ENCODE assay signal across 1 cellular context in the genomic region with DNA sequence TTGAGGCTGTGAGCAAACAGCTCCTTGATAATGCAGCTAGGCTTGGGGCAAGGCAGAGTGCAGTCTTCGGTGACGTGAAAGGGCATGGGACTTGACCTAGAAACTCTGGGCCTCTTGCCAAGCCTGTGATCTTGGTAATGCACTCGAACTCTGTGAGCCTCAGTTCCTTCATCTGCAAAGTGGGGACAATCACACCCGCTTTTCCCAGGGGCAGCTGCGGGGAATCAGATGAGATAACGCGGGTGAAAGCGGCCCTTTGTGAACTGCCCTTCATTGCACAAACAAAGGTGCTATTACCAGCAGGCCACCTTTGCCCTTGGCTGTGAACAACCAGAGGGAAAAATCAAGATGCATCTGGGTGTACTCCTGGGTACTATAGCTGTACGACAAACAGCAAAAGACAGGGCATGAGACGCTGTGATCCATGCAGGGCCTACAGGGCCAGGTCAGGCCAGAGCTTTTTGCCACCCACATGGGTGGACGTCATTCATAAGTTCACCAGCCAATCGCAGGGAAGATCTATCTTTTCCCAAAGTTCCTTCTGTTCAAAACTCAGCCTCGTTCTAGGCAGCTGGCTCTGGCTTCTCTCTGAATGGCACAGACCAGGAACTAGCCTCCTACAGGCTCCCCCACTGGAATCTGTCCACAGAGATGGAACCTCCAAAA.
A peak's percentile ranks its signal among the peaks of the same experiment; 100 is the strongest.
TF ChIP-seq lines count a peak whose summit lies in the region.

No MANE protein-coding gene starts in this region.

TF ChIP-seq in HepG2, 621 proteins besides CTCF, POLR2A, EP300 and RAD21 (continued from another document and continues in another):
- TF ChIP-seq, protein P1, sequence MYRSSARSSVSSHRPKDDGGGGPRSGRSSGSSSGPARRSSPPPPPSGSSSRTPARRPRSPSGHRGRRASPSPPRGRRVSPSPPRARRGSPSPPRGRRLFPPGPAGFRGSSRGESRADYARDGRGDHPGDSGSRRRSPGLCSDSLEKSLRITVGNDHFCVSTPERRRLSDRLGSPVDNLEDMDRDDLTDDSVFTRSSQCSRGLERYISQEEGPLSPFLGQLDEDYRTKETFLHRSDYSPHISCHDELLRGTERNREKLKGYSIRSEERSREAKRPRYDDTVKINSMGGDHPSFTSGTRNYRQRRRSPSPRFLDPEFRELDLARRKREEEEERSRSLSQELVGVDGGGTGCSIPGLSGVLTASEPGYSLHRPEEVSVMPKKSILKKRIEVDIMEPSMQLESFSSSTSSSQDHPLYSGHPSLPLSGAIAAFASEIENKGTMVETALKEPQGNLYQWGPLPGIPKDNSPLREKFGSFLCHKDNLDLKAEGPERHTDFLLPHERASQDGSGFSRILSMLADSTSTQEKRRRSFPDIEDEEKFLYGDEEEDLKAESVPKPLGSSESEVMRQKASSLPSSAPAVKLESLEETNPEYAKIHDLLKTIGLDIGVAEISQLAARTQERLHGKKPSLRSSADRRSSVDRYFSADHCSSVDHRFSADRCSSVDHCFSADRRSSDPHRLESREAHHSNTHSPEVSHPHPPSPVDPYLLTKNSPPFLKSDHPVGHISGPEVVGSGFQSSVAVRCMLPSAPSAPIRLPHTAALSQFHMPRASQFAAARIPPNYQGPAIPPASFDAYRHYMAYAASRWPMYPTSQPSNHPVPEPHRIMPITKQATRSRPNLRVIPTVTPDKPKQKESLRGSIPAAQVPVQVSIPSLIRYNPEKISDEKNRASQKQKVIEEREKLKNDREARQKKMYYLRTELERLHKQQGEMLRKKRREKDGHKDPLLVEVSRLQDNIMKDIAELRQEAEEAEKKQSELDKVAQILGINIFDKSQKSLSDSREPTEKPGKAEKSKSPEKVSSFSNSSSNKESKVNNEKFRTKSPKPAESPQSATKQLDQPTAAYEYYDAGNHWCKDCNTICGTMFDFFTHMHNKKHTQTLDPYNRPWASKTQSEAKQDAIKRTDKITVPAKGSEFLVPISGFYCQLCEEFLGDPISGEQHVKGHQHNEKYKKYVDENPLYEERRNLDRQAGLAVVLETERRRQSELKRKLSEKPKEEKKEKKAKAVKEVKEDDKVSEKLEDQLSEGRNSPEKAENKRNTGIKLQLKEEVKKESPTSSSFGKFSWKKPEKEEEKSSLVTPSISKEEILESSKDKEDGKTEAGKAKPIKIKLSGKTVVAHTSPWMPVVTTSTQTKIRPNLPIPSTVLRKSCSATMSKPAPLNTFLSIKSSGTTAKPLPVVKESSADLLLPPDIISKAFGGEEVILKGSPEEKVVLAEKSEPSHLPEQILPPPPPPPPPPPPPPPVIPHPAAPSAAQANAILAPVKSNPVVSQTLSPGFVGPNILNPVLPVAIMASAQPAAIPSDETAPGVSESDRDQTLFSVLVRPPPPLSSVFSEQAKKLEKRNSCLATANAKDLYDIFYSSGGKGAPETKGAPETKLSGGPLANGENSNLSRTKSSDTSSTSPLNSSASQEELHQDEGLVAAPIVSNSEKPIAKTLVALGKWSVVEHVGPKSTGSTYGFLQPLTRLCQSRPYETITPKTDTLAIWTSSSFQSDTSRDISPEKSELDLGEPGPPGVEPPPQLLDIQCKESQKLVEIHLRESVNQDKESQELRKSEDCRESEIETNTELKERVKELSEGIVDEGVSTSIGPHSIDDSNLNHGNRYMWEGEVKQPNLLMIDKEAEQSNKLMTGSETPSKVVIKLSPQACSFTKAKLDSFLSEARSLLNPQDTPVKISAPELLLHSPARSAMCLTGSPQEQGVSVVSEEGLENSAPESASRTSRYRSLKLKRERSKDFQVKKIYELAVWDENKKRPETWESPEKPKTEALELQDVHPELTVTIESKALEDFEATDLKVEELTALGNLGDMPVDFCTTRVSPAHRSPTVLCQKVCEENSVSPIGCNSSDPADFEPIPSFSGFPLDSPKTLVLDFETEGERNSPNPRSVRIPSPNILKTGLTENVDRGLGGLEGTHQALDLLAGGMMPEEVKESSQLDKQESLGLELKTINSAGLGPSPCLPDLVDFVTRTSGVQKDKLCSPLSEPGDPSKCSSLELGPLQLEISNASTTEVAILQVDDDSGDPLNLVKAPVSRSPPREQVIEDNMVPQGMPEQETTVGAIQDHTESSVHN (CRISPR knock-in tag; IDR thresholded peaks at IDR 0.05): no peak
- TF ChIP-seq BRD4 (CRISPR knock-in tag; IDR thresholded peaks at IDR 0.05): no peak
- TF ChIP-seq ZNF746 (CRISPR knock-in tag; IDR thresholded peaks at IDR 0.05): no peak
- no peak for TF ChIP-seq RORA (CRISPR knock-in tag; IDR thresholded peaks at IDR 0.05)
- TF ChIP-seq, protein P2, sequence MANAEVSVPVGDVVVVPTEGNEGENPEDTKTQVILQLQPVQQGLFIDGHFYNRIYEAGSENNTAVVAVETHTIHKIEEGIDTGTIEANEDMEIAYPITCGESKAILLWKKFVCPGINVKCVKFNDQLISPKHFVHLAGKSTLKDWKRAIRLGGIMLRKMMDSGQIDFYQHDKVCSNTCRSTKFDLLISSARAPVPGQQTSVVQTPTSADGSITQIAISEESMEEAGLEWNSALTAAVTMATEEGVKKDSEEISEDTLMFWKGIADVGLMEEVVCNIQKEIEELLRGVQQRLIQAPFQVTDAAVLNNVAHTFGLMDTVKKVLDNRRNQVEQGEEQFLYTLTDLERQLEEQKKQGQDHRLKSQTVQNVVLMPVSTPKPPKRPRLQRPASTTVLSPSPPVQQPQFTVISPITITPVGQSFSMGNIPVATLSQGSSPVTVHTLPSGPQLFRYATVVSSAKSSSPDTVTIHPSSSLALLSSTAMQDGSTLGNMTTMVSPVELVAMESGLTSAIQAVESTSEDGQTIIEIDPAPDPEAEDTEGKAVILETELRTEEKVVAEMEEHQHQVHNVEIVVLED (CRISPR knock-in tag; IDR thresholded peaks at IDR 0.05; ENCODE audit: borderline replicate concordance): no peak
- TF ChIP-seq, protein P3, sequence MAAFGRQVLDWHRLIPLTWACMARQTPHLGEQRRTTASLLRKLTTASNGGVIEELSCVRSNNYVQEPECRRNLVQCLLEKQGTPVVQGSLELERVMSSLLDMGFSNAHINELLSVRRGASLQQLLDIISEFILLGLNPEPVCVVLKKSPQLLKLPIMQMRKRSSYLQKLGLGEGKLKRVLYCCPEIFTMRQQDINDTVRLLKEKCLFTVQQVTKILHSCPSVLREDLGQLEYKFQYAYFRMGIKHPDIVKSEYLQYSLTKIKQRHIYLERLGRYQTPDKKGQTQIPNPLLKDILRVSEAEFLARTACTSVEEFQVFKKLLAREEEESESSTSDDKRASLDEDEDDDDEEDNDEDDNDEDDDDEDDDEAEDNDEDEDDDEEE (CRISPR knock-in tag; IDR thresholded peaks at IDR 0.05): no peak
- TF ChIP-seq ISL2 (CRISPR knock-in tag; IDR thresholded peaks at IDR 0.05): no peak
- TF ChIP-seq KAT8 (CRISPR knock-in tag; IDR thresholded peaks at IDR 0.05): no peak
- TF ChIP-seq, protein P4, sequence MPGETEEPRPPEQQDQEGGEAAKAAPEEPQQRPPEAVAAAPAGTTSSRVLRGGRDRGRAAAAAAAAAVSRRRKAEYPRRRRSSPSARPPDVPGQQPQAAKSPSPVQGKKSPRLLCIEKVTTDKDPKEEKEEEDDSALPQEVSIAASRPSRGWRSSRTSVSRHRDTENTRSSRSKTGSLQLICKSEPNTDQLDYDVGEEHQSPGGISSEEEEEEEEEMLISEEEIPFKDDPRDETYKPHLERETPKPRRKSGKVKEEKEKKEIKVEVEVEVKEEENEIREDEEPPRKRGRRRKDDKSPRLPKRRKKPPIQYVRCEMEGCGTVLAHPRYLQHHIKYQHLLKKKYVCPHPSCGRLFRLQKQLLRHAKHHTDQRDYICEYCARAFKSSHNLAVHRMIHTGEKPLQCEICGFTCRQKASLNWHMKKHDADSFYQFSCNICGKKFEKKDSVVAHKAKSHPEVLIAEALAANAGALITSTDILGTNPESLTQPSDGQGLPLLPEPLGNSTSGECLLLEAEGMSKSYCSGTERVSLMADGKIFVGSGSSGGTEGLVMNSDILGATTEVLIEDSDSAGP (CRISPR knock-in tag; IDR thresholded peaks at IDR 0.05; ENCODE audit: borderline replicate concordance): 0 out of 2 replicates have a peak, but pooled peaks have one; percentile 13
- TF ChIP-seq, protein P5, sequence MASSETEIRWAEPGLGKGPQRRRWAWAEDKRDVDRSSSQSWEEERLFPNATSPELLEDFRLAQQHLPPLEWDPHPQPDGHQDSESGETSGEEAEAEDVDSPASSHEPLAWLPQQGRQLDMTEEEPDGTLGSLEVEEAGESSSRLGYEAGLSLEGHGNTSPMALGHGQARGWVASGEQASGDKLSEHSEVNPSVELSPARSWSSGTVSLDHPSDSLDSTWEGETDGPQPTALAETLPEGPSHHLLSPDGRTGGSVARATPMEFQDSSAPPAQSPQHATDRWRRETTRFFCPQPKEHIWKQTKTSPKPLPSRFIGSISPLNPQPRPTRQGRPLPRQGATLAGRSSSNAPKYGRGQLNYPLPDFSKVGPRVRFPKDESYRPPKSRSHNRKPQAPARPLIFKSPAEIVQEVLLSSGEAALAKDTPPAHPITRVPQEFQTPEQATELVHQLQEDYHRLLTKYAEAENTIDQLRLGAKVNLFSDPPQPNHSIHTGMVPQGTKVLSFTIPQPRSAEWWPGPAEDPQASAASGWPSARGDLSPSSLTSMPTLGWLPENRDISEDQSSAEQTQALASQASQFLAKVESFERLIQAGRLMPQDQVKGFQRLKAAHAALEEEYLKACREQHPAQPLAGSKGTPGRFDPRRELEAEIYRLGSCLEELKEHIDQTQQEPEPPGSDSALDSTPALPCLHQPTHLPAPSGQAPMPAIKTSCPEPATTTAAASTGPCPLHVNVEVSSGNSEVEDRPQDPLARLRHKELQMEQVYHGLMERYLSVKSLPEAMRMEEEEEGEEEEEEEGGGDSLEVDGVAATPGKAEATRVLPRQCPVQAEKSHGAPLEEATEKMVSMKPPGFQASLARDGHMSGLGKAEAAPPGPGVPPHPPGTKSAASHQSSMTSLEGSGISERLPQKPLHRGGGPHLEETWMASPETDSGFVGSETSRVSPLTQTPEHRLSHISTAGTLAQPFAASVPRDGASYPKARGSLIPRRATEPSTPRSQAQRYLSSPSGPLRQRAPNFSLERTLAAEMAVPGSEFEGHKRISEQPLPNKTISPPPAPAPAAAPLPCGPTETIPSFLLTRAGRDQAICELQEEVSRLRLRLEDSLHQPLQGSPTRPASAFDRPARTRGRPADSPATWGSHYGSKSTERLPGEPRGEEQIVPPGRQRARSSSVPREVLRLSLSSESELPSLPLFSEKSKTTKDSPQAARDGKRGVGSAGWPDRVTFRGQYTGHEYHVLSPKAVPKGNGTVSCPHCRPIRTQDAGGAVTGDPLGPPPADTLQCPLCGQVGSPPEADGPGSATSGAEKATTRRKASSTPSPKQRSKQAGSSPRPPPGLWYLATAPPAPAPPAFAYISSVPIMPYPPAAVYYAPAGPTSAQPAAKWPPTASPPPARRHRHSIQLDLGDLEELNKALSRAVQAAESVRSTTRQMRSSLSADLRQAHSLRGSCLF (CRISPR knock-in tag; IDR thresholded peaks at IDR 0.05; ENCODE audit: borderline replicate concordance): no peak
- no peak for TF ChIP-seq SOX13 (IDR thresholded peaks at IDR 0.05)
- TF ChIP-seq SOX13 (CRISPR knock-in tag; conservative IDR thresholded peaks at IDR 0.05 in 1 of 2, IDR thresholded peaks at IDR 0.05 in 1 of 2): peak in 1 of 2 experiments; percentile 47; a peak in 1 of 4 replicates
- TF ChIP-seq STAT5B (CRISPR knock-in tag; IDR thresholded peaks at IDR 0.05): no peak
- TF ChIP-seq TCF7 (IDR thresholded peaks at IDR 0.05; ENCODE audit: low read depth): peak; percentile 46
- TF ChIP-seq ZMYM3 (CRISPR knock-in tag; IDR thresholded peaks at IDR 0.05): peak; percentile 96
- no peak for TF ChIP-seq NFKBIZ (CRISPR knock-in tag; IDR thresholded peaks at IDR 0.05)
- no peak for TF ChIP-seq ZKSCAN5 (CRISPR knock-in tag; IDR thresholded peaks at IDR 0.05)
- TF ChIP-seq, protein P6, sequence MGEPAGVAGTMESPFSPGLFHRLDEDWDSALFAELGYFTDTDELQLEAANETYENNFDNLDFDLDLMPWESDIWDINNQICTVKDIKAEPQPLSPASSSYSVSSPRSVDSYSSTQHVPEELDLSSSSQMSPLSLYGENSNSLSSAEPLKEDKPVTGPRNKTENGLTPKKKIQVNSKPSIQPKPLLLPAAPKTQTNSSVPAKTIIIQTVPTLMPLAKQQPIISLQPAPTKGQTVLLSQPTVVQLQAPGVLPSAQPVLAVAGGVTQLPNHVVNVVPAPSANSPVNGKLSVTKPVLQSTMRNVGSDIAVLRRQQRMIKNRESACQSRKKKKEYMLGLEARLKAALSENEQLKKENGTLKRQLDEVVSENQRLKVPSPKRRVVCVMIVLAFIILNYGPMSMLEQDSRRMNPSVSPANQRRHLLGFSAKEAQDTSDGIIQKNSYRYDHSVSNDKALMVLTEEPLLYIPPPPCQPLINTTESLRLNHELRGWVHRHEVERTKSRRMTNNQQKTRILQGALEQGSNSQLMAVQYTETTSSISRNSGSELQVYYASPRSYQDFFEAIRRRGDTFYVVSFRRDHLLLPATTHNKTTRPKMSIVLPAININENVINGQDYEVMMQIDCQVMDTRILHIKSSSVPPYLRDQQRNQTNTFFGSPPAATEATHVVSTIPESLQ (CRISPR knock-in tag; conservative IDR thresholded peaks at IDR 0.05): no peak
- TF ChIP-seq, protein P7, sequence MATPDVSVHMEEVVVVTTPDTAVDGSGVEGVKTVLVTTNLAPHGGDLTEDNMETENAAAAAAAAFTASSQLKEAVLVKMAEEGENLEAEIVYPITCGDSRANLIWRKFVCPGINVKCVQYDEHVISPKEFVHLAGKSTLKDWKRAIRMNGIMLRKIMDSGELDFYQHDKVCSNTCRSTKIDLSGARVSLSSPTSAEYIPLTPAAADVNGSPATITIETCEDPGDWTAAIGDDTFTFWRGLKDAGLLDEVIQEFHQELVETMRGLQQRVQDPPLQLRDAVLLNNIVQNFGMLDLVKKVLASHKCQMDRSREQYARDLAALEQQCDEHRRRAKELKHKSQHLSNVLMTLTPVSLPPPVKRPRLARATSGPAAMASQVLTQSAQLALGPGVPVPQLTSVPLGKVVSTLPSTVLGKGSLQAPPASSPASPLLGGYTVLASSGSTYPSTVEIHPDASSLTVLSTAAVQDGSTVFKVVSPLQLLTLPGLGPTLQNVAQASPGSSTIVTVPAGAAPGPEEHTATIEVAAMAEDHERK (CRISPR knock-in tag; IDR thresholded peaks at IDR 0.05; ENCODE audit: low read depth): no peak
- TF ChIP-seq ZNF782 (CRISPR knock-in tag; IDR thresholded peaks at IDR 0.05; ENCODE audit: borderline replicate concordance): no peak
- peak; percentile 31; the same call in 1 of the 2 replicates for TF ChIP-seq ADNP (CRISPR knock-in tag; IDR thresholded peaks at IDR 0.05)
- TF ChIP-seq ZNF382 (CRISPR knock-in tag; IDR thresholded peaks at IDR 0.05; ENCODE audit: borderline replicate concordance): no peak
- no peak for TF ChIP-seq ZNF101 (CRISPR knock-in tag; IDR thresholded peaks at IDR 0.05; ENCODE audit: borderline replicate concordance, low read depth)
- TF ChIP-seq RFX3 (CRISPR knock-in tag; IDR thresholded peaks at IDR 0.05): no peak
- no peak for TF ChIP-seq SP2 (CRISPR knock-in tag; IDR thresholded peaks at IDR 0.05)
- no peak for TF ChIP-seq SNAI1 (CRISPR knock-in tag; IDR thresholded peaks at IDR 0.05; ENCODE audit: borderline replicate concordance)
- TF ChIP-seq, protein P8, sequence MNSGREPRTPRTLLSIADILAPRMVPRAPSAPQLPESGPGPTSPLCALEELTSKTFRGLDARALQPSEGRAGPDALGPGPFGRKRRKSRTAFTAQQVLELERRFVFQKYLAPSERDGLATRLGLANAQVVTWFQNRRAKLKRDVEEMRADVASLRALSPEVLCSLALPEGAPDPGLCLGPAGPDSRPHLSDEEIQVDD (CRISPR knock-in tag; IDR thresholded peaks at IDR 0.05; ENCODE audit: borderline replicate concordance): no peak
- TF ChIP-seq SATB2 (CRISPR knock-in tag; IDR thresholded peaks at IDR 0.05): no peak
- TF ChIP-seq, protein P9, sequence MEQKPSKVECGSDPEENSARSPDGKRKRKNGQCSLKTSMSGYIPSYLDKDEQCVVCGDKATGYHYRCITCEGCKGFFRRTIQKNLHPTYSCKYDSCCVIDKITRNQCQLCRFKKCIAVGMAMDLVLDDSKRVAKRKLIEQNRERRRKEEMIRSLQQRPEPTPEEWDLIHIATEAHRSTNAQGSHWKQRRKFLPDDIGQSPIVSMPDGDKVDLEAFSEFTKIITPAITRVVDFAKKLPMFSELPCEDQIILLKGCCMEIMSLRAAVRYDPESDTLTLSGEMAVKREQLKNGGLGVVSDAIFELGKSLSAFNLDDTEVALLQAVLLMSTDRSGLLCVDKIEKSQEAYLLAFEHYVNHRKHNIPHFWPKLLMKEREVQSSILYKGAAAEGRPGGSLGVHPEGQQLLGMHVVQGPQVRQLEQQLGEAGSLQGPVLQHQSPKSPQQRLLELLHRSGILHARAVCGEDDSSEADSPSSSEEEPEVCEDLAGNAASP (CRISPR knock-in tag; IDR thresholded peaks at IDR 0.05; ENCODE audit: borderline replicate concordance): no peak
